ENCODE assay signal across 20 cellular contexts in genomic region chr10:102535481-102536147, GRCh38. TPM values are rescaled to one million over a fixed set of nuclear protein-coding genes. Genes with fewer than 3 reads are reported as not detected.
A peak's percentile ranks its signal among the peaks of the same experiment; 100 is the strongest.
DNase-seq lines count a peak whose midpoint lies in the region; ATAC-seq, FAIRE-seq and TF ChIP-seq lines count a peak whose summit lies in the region.
"Had no signal": no experiment of that assay in that cellular context is flagged by ENCODE, and none has a peak within 500 bp of the region (broad histone marks: within the 10 kb centered on the region; RNA-seq: fewer than 3 reads in every experiment).

No MANE protein-coding gene starts in this region.

- H3K36me3 ChIP-seq in HepG2 (replicated peaks in 1 of 2; ENCODE audit: control insufficient read depth in 1 of 2, insufficient read depth in 2 of 2, low read length in 2 of 2), result peaks cover 0 to 2% of the 10 kb centered on the region in 2 experiments; a peak in 1 of 5 replicates
- H3K36me3 ChIP-seq in right lobe of liver, result no peaks in the 10 kb centered on the region
- H3K36me3 ChIP-seq in upper lobe of right lung, result no peaks in the 10 kb centered on the region

- TF ChIP-seq EP300 in HepG2 (IDR thresholded peaks at IDR 0.05; ENCODE audit: low read depth in 2 of 2, low read length in 2 of 2) (no peak), HepG2 (CRISPR knock-in tag; IDR thresholded peaks at IDR 0.05; ENCODE audit: borderline replicate concordance) (no peak)

- H3K4me2 ChIP-seq in HepG2 (ENCODE audit: low read depth, low read length), result no peak overlapping the region
- H3K4me2 ChIP-seq: GM23338 had no signal

- DNase-seq in HepG2 (ENCODE audit: low spot score), result no peak
- no peak for DNase-seq in right lobe of liver
- no peak for DNase-seq in central memory CD8-positive, alpha-beta T cell (ENCODE audit: low spot score in 2 of 2)
- DNase-seq in upper lobe of right lung, result peak; percentile 28
- no peak for DNase-seq in T-cell
- DNase-seq: C1 segment of cervical spinal cord; Caco-2; CD4-positive, CD25-positive, alpha-beta regulatory T cell; CD8-positive, alpha-beta T cell; DMS153; DND-41; H9; HFFc6 had no signal

- no peak for TF ChIP-seq CTCF in HepG2 (CRISPR knock-in tag; IDR thresholded peaks at IDR 0.05)
- no peak for TF ChIP-seq CTCF in right lobe of liver (IDR thresholded peaks at IDR 0.05)
- TF ChIP-seq CTCF in upper lobe of right lung (IDR thresholded peaks at IDR 0.05), result no peak

- POLR2A ChIA-PET in HepG2 (lab: Yijun Ruan, JAX), result no interaction called here
- POLR2A ChIA-PET in T-cell (lab: Charles Lee), result no interaction called here

- in situ Hi-C loops in HepG2 (cut with HindIII; ENCODE audit: extremely low pct_ligation_motif_present, low pct_unique_long_range_greater_than_20kb), result no loop called here

- peaks cover 28% of the 10 kb centered on the region for H3K4me1 Mint-ChIP-seq in central memory CD8-positive, alpha-beta T cell
- H3K4me1 Mint-ChIP-seq in dendritic cell treated with granulocyte-macrophage colony-stimulating factor and Interleukin-4, amounts not matched to agents 40 ng/mL and 50 ng/mL, for 4 days (ENCODE audit: low read depth), result peaks cover 55% of the 10 kb centered on the region
- peaks cover 2 to 12% (median 10%) of the 10 kb centered on the region in 3 donors for H3K4me1 Mint-ChIP-seq in T-cell
- H3K4me1 Mint-ChIP-seq: GM23338, H9 had no signal

- peak overlapping the region; percentile 73 for H3K27ac Mint-ChIP-seq in central memory CD8-positive, alpha-beta T cell (ENCODE audit: low read depth)
- peak overlapping the region; percentile 74 for H3K27ac Mint-ChIP-seq in dendritic cell treated with granulocyte-macrophage colony-stimulating factor and Interleukin-4, amounts not matched to agents 40 ng/mL and 50 ng/mL, for 4 days
- no peak overlapping the region for H3K27ac Mint-ChIP-seq in T-cell
- H3K27ac Mint-ChIP-seq: CD8-positive, alpha-beta T cell; GM23338; HFFc6 had no signal

- H3K27me3 ChIP-seq in HepG2 (ENCODE audit: control insufficient read depth in 1 of 2, insufficient read depth in 2 of 2, low read length in 2 of 2) (no peaks in the 10 kb centered on the region), right lobe of liver (no peaks in the 10 kb centered on the region), upper lobe of right lung (no peaks in the 10 kb centered on the region)

- H3K4me1 ChIP-seq in HepG2 (ENCODE audit: insufficient read depth, low read length), result peaks cover 11% of the 10 kb centered on the region
- H3K4me1 ChIP-seq in right lobe of liver, result no peaks in the 10 kb centered on the region
- no peaks in the 10 kb centered on the region for H3K4me1 ChIP-seq in upper lobe of right lung

- H3K4me3 ChIP-seq in HepG2 (replicated peaks in 1 of 3; ENCODE audit: insufficient read depth in 1 of 3, low read depth in 2 of 3, low read length in 3 of 3) (no peak overlapping the region), right lobe of liver (no peak overlapping the region), upper lobe of right lung (no peak overlapping the region)
- H3K4me3 ChIP-seq: GM12878, GM23338 had no signal

- no peaks in the 10 kb centered on the region for H3K79me2 ChIP-seq in HepG2 (ENCODE audit: insufficient read depth, low read length)

- CTCF ChIA-PET in HepG2 (lab: Yijun Ruan, JAX; ENCODE audit: low intra/inter-chr PET ratio, low total read pairs), result no interaction called here
- CTCF ChIA-PET in T-cell (lab: Charles Lee), result no interaction called here

- no peak overlapping the region for H2AFZ ChIP-seq in HepG2 (ENCODE audit: low read length)
- H2AFZ ChIP-seq: GM23338 had no signal

- no peak overlapping the region for H3K9ac ChIP-seq in HepG2 (ENCODE audit: insufficient read depth, low read depth, low read length)

- no peak overlapping the region for H3K27ac ChIP-seq in HepG2 (ENCODE audit: extremely low read length, insufficient read depth, low read length)
- H3K27ac ChIP-seq in right lobe of liver, result no peak overlapping the region
- H3K27ac ChIP-seq in upper lobe of right lung, result no peak overlapping the region

- H3K9me3 ChIP-seq in HepG2 (ENCODE audit: low read length), result no peaks in the 10 kb centered on the region
- no peaks in the 10 kb centered on the region for H3K9me3 ChIP-seq in right lobe of liver
- no peaks in the 10 kb centered on the region for H3K9me3 ChIP-seq in upper lobe of right lung
- H3K9me3 ChIP-seq: Caco-2 had no signal

- no peak for TF ChIP-seq RAD21 in HepG2 (CRISPR knock-in tag; IDR thresholded peaks at IDR 0.05)

- H4K20me1 ChIP-seq in HepG2 (ENCODE audit: insufficient read depth, low read length), result no peaks in the 10 kb centered on the region

- TF ChIP-seq POLR2A in HepG2 (IDR thresholded peaks at IDR 0.05; ENCODE audit: insufficient read depth in 1 of 2, low read depth in 2 of 2, low read length in 2 of 2) (no peak), right lobe of liver (IDR thresholded peaks at IDR 0.05) (no peak)

- FAIRE-seq in HepG2 (lab: Jason Lieb, UNC), result no peak
- FAIRE-seq: G401.6, GM12878 had no signal

- H3K4me3 Mint-ChIP-seq in central memory CD8-positive, alpha-beta T cell, result no peak overlapping the region
- H3K4me3 Mint-ChIP-seq in dendritic cell treated with granulocyte-macrophage colony-stimulating factor and Interleukin-4, amounts not matched to agents 40 ng/mL and 50 ng/mL, for 4 days, result no peak overlapping the region
- H3K4me3 Mint-ChIP-seq in T-cell, result no peak overlapping the region
- H3K4me3 Mint-ChIP-seq: CD4-positive, CD25-positive, alpha-beta regulatory T cell; CD8-positive, alpha-beta T cell; GM23338; H9; HFFc6 had no signal

- ATAC-seq in HepG2 (no peak), right lobe of liver (no peak), upper lobe of right lung (no peak), HG03108 (IDR thresholded peaks at IDR 0.05; ENCODE audit: unreplicated experiment) (no peak), HG03196 (IDR thresholded peaks at IDR 0.05; ENCODE audit: unreplicated experiment) (no peak), T-cell (replicated peaks in 1 of 4) (no peak)
- no peak for ATAC-seq in central memory CD8-positive, alpha-beta T cell (replicated peaks; ENCODE audit: extremely low read depth, poor library complexity, severe bottlenecking)
- ATAC-seq: CD8-positive, alpha-beta T cell; GM12878; GM23338; HCT116 had no signal

- no peaks in the 10 kb centered on the region for H3K27me3 Mint-ChIP-seq in central memory CD8-positive, alpha-beta T cell
- H3K27me3 Mint-ChIP-seq in dendritic cell treated with granulocyte-macrophage colony-stimulating factor and Interleukin-4, amounts not matched to agents 40 ng/mL and 50 ng/mL, for 4 days, result no peaks in the 10 kb centered on the region
- H3K27me3 Mint-ChIP-seq in T-cell, result no peaks in the 10 kb centered on the region
- H3K27me3 Mint-ChIP-seq: CD4-positive, CD25-positive, alpha-beta regulatory T cell had no signal

- no peaks in the 10 kb centered on the region for H3K9me3 Mint-ChIP-seq in central memory CD8-positive, alpha-beta T cell
- H3K9me3 Mint-ChIP-seq in dendritic cell treated with granulocyte-macrophage colony-stimulating factor and Interleukin-4, amounts not matched to agents 40 ng/mL and 50 ng/mL, for 4 days, result no peaks in the 10 kb centered on the region
- H3K9me3 Mint-ChIP-seq in T-cell, result no peaks in the 10 kb centered on the region
- H3K9me3 Mint-ChIP-seq: CD4-positive, CD25-positive, alpha-beta regulatory T cell; CD8-positive, alpha-beta T cell; GM23338; H9; HFFc6 had no signal

- H3K36me3 Mint-ChIP-seq in central memory CD8-positive, alpha-beta T cell (ENCODE audit: insufficient read depth), result peaks cover under 1% of the 10 kb centered on the region
- peaks cover 46% of the 10 kb centered on the region for H3K36me3 Mint-ChIP-seq in dendritic cell treated with granulocyte-macrophage colony-stimulating factor and Interleukin-4, amounts not matched to agents 40 ng/mL and 50 ng/mL, for 4 days (ENCODE audit: low read depth)
- peaks cover 14% of the 10 kb centered on the region for H3K36me3 Mint-ChIP-seq in T-cell

- intact Hi-C loops in HepG2 (cut with micrococcal nuclease; ENCODE audit: unreplicated experiment) (no loop called here), right lobe of liver (cut with DNase I) (no loop called here), upper lobe of right lung (cut with DNase I) (no loop called here)
- intact Hi-C loops in dendritic cell treated with granulocyte-macrophage colony-stimulating factor and Interleukin-4, amounts not matched to agents 40 ng/mL and 50 ng/mL, for 4 days (cut with micrococcal nuclease), result no loop called here

- no TSS peak for BruUV-seq in HepG2 (replicated peaks; lab: Mats Ljungman, UMichigan)

- WGBS in HepG2 (ENCODE audit: low lambda C conversion rate), result 96% methylated on average over 7 of the region's 7 CpGs
- 100% methylated on average over 5 of the region's 7 CpGs for WGBS in right lobe of liver (ENCODE audit: insufficient coverage, low coverage, low lambda C conversion rate, missing lambda C conversion rate)

RNA-seq across cellular contexts. Expression of gene SUFU, which starts 31.8 kb away (rescaled TPM):
- total RNA-seq in HepG2 (2016; rRNA removed; fragmentation: Illumina TruSeq; extraction: Trizol), result 2.9 and 4.0 TPM in 2 replicates
- 0.61 and 1.5 TPM in 2 replicates for total RNA-seq in HepG2 (2016; cell fraction: cytosol; rRNA removed; fragmentation: Illumina TruSeq; extraction: Trizol; ENCODE audit: low read depth)
- 2.6 and 3.8 TPM in 2 replicates for total RNA-seq in HepG2 (2016; cell fraction: insoluble cytoplasmic fraction; rRNA removed; fragmentation: Illumina TruSeq; extraction: Trizol)
- total RNA-seq in HepG2 (2016; cell fraction: membrane; rRNA removed; fragmentation: Illumina TruSeq; extraction: Trizol), result 1.7 and 1.8 TPM in 2 replicates
- 3.5 and 3.9 TPM in 2 replicates for total RNA-seq in HepG2 (2016; cell fraction: nucleus; rRNA removed; fragmentation: Illumina TruSeq; extraction: Trizol)
- polyA plus RNA-seq in HepG2 (2011; rRNA removed), result 5.5 and 6.7 TPM in 2 replicates
- polyA plus RNA-seq in HepG2 (2011; cell fraction: cytosol; rRNA removed), result 4.9 and 5.6 TPM in 2 replicates
- 5.9 and 6.9 TPM in 2 replicates for polyA plus RNA-seq in HepG2 (2011; cell fraction: nucleus; rRNA removed)
- polyA plus RNA-seq in HepG2 (2012), result 5.4 and 5.8 TPM in 2 replicates
- polyA plus RNA-seq in HepG2 (2016; cell fraction: cytosol; fragmentation: Illumina TruSeq; extraction: Trizol; ENCODE audit: low read depth), result 0.36 and 0.45 TPM in 2 replicates
- 5.4 and 6.5 TPM in 2 replicates for polyA plus RNA-seq in HepG2 (2016; cell fraction: insoluble cytoplasmic fraction; fragmentation: Illumina TruSeq; extraction: Trizol; ENCODE audit: low read depth)
- polyA plus RNA-seq in HepG2 (2016; cell fraction: membrane; fragmentation: Illumina TruSeq; extraction: Trizol; ENCODE audit: low read depth), result 1.2 and 1.4 TPM in 2 replicates
- 5.6 and 7.3 TPM in 2 replicates for polyA plus RNA-seq in HepG2 (2016; cell fraction: nucleus; fragmentation: Illumina TruSeq; extraction: Trizol; ENCODE audit: insufficient read depth, low read depth)
- 8.4 and 12.3 TPM in 2 replicates for polyA minus RNA-seq in HepG2 (2011; rRNA and poly(A)+ RNA removed; ENCODE audit: low replicate concordance)
- polyA minus RNA-seq in HepG2 (2011; cell fraction: cytosol; rRNA and poly(A)+ RNA removed), result 4.6 and 5.1 TPM in 2 replicates
- 4.8 and 5.7 TPM in 2 replicates for polyA minus RNA-seq in HepG2 (2011; cell fraction: nucleus; rRNA and poly(A)+ RNA removed)
- 1 to 10 TPM; 4.2 to 6.2 (median 5.1) TPM for total RNA-seq in right lobe of liver
- 13.5 TPM for total RNA-seq in upper lobe of right lung
- total RNA-seq in T-cell, result 10 to 100 TPM; 13.2 to 16.4 (median 15.4) TPM

RNA-seq across cellular contexts. Expression of gene ACTR1A, which starts 33.1 kb away (rescaled TPM):
- total RNA-seq in HepG2 (2016; rRNA removed; fragmentation: Illumina TruSeq; extraction: Trizol), result 62.8 and 69.4 TPM in 2 replicates
- total RNA-seq in HepG2 (2016; cell fraction: cytosol; rRNA removed; fragmentation: Illumina TruSeq; extraction: Trizol; ENCODE audit: low read depth), result 14.7 and 16.3 TPM in 2 replicates
- 63.0 and 73.2 TPM in 2 replicates for total RNA-seq in HepG2 (2016; cell fraction: insoluble cytoplasmic fraction; rRNA removed; fragmentation: Illumina TruSeq; extraction: Trizol)
- 32.7 and 37.9 TPM in 2 replicates for total RNA-seq in HepG2 (2016; cell fraction: membrane; rRNA removed; fragmentation: Illumina TruSeq; extraction: Trizol)
- total RNA-seq in HepG2 (2016; cell fraction: nucleus; rRNA removed; fragmentation: Illumina TruSeq; extraction: Trizol), result 35.2 and 40.1 TPM in 2 replicates
- polyA plus RNA-seq in HepG2 (2011; rRNA removed), result 59.6 and 75.9 TPM in 2 replicates
- polyA plus RNA-seq in HepG2 (2011; cell fraction: cytosol; rRNA removed), result 51.7 and 56.1 TPM in 2 replicates
- polyA plus RNA-seq in HepG2 (2011; cell fraction: nucleus; rRNA removed), result 46.8 and 55.9 TPM in 2 replicates
- polyA plus RNA-seq in HepG2 (2012), result 33.3 and 42.9 TPM in 2 replicates
- polyA plus RNA-seq in HepG2 (2016; cell fraction: cytosol; fragmentation: Illumina TruSeq; extraction: Trizol; ENCODE audit: low read depth), result 13.4 and 14.5 TPM in 2 replicates
- polyA plus RNA-seq in HepG2 (2016; cell fraction: insoluble cytoplasmic fraction; fragmentation: Illumina TruSeq; extraction: Trizol; ENCODE audit: low read depth), result 64.8 and 71.3 TPM in 2 replicates
- polyA plus RNA-seq in HepG2 (2016; cell fraction: membrane; fragmentation: Illumina TruSeq; extraction: Trizol; ENCODE audit: low read depth), result 24.6 and 24.8 TPM in 2 replicates
- polyA plus RNA-seq in HepG2 (2016; cell fraction: nucleus; fragmentation: Illumina TruSeq; extraction: Trizol; ENCODE audit: insufficient read depth, low read depth), result 49.5 and 54.0 TPM in 2 replicates
- polyA minus RNA-seq in HepG2 (2011; rRNA and poly(A)+ RNA removed; ENCODE audit: low replicate concordance), result 150 and 215 TPM in 2 replicates
- polyA minus RNA-seq in HepG2 (2011; cell fraction: cytosol; rRNA and poly(A)+ RNA removed), result 37.5 and 44.2 TPM in 2 replicates
- 29.6 and 42.6 TPM in 2 replicates for polyA minus RNA-seq in HepG2 (2011; cell fraction: nucleus; rRNA and poly(A)+ RNA removed)
- 10 to 100 TPM; 25.6 to 47.9 (median 31.3) TPM for total RNA-seq in right lobe of liver
- total RNA-seq in upper lobe of right lung, result 92.5 TPM
- 10 to 100 TPM; 51.6 to 68.1 (median 63.0) TPM for total RNA-seq in T-cell

Comparison
In these comparisons a context has a peak if more than half of its experiments do, and no peak if none do; other contexts are left out.
1. H3K27ac Mint-ChIP-seq: peak in central memory CD8-positive, alpha-beta T cell (single experiment) and dendritic cell treated with granulocyte-macrophage colony-stimulating factor and Interleukin-4, amounts not matched to agents 40 ng/mL and 50 ng/mL, for 4 days (single experiment); none in T-cell (0 of 2).